In genomic region chr13:34065915-34066314, GRCh38 we compare ENCODE assay signal across 13 cellular contexts.
"Had no signal": no experiment of that assay in that cellular context is flagged by ENCODE, and none has a peak within 500 bp of the region (broad histone marks: within the 10 kb centered on the region; RNA-seq: fewer than 3 reads in every experiment).

No MANE protein-coding gene starts in this region.

- H3K9me3 ChIP-seq: right atrium auricular region, thyroid gland had no signal

- H3K27ac ChIP-seq: heart left ventricle, right atrium auricular region, thyroid gland, WERI-Rb-1 had no signal

- ATAC-seq: activated CD8-positive, alpha-beta T cell treated with anti-CD3 and anti-CD28 coated beads, Interleukin-2, amount 10 ng/mL, durations not matched to agents 7 days and 5 days; heart left ventricle had no signal

- DNase-seq: activated CD4-positive, alpha-beta T cell treated with anti-CD3 and anti-CD28 coated beads for 4 hours; activated CD8-positive, alpha-beta memory T cell treated with anti-CD3 and anti-CD28 coated beads, Interleukin-2, amount 50 U/mL, for 48 hours; activated CD8-positive, alpha-beta T cell treated with anti-CD3 and anti-CD28 coated beads, Interleukin-2, amount 10 ng/mL, durations not matched to agents 7 days and 5 days; activated naive CD8-positive, alpha-beta T cell treated with anti-CD3 and anti-CD28 coated beads, Interleukin-2, amount 10 ng/mL, durations not matched to agents 7 days and 5 days; anterior cingulate cortex; heart left ventricle; kidney; midbrain; T-helper 1 cell; thyroid gland had no signal

- H3K27me3 ChIP-seq: heart left ventricle, right atrium auricular region, thyroid gland had no signal

- H3K36me3 ChIP-seq: heart left ventricle, right atrium auricular region, thyroid gland, WERI-Rb-1 had no signal

- H3K4me3 ChIP-seq: heart left ventricle, right atrium auricular region, skin epidermis, thyroid gland had no signal

- H3K4me1 ChIP-seq: right atrium auricular region, thyroid gland had no signal
